1 cellular context compared by ENCODE assay signal in genomic region chr20:3405696-3406358, GRCh38.
TF ChIP-seq lines count a peak whose summit lies in the region.

No MANE protein-coding gene starts in this region.

TF ChIP-seq in HepG2, 621 proteins besides CTCF, POLR2A, EP300 and RAD21 (continued from another document and continues in another):
- TF ChIP-seq MNT (IDR thresholded peaks at IDR 0.05) (peak; percentile 41; the same call in 1 of the 2 replicates), MIXL1 (CRISPR knock-in tag; IDR thresholded peaks at IDR 0.05) (0 out of 2 replicates have a peak, but pooled peaks have one; percentile 23), NFRKB (IDR thresholded peaks at IDR 0.05) (no peak), ZNF367 (CRISPR knock-in tag; IDR thresholded peaks at IDR 0.05; ENCODE audit: borderline replicate concordance) (no peak), POGK (CRISPR knock-in tag; conservative IDR thresholded peaks at IDR 0.05) (no peak), TGIF2 (CRISPR knock-in tag; IDR thresholded peaks at IDR 0.05) (no peak), DDIT3 (CRISPR knock-in tag; IDR thresholded peaks at IDR 0.05) (no peak), ZNF18 (CRISPR knock-in tag; IDR thresholded peaks at IDR 0.05; ENCODE audit: insufficient replicate concordance) (no peak), HBP1 (CRISPR knock-in tag; IDR thresholded peaks at IDR 0.05; ENCODE audit: low read depth) (no peak), ZFP90 (CRISPR knock-in tag; IDR thresholded peaks at IDR 0.05; ENCODE audit: borderline replicate concordance) (no peak), DMAP1 (CRISPR knock-in tag; IDR thresholded peaks at IDR 0.05) (no peak; the same call in 1 of the 2 replicates), NAIF1 (CRISPR knock-in tag; IDR thresholded peaks at IDR 0.05; ENCODE audit: borderline replicate concordance) (0 out of 2 replicates have a peak, but pooled peaks have one; percentile 18), ZNF143 (CRISPR knock-in tag; IDR thresholded peaks at IDR 0.05) (no peak), DR1 (CRISPR knock-in tag; IDR thresholded peaks at IDR 0.05) (no peak), GATAD2A (CRISPR knock-in tag; IDR thresholded peaks at IDR 0.05) (peak; percentile 12; the same call in 1 of the 2 replicates), CREB1 (IDR thresholded peaks at IDR 0.05) (no peak), CREB1 (CRISPR knock-in tag; IDR thresholded peaks at IDR 0.05) (0 out of 2 replicates have a peak, but pooled peaks have one; percentile 19), ZNF10 (CRISPR knock-in tag; IDR thresholded peaks at IDR 0.05; ENCODE audit: borderline replicate concordance, low read depth) (no peak), ATRX (CRISPR knock-in tag; IDR thresholded peaks at IDR 0.05; ENCODE audit: borderline replicate concordance) (no peak), IRX3 (CRISPR knock-in tag; IDR thresholded peaks at IDR 0.05; ENCODE audit: borderline replicate concordance, low read depth) (no peak), ZNF235 (CRISPR knock-in tag; IDR thresholded peaks at IDR 0.05; ENCODE audit: borderline replicate concordance) (no peak), BRD4 (CRISPR knock-in tag; IDR thresholded peaks at IDR 0.05) (no peak), TBX2 (CRISPR knock-in tag; IDR thresholded peaks at IDR 0.05; ENCODE audit: borderline replicate concordance) (no peak), ZNF850 (CRISPR knock-in tag; conservative IDR thresholded peaks at IDR 0.05) (no peak), SRY (CRISPR knock-in tag; IDR thresholded peaks at IDR 0.05) (no peak), SP140L (CRISPR knock-in tag; IDR thresholded peaks at IDR 0.05; ENCODE audit: borderline replicate concordance) (no peak), AHR (CRISPR knock-in tag; IDR thresholded peaks at IDR 0.05) (no peak), CENPX (CRISPR knock-in tag; IDR thresholded peaks at IDR 0.05) (no peak), GLI4 (CRISPR knock-in tag; IDR thresholded peaks at IDR 0.05; ENCODE audit: borderline replicate concordance) (no peak), ATF6 (CRISPR knock-in tag; conservative IDR thresholded peaks at IDR 0.05) (no peak), ZNF768 (CRISPR knock-in tag; IDR thresholded peaks at IDR 0.05) (no peak), FOXC1 (CRISPR knock-in tag; IDR thresholded peaks at IDR 0.05; ENCODE audit: borderline replicate concordance) (no peak), ZIK1 (CRISPR knock-in tag; IDR thresholded peaks at IDR 0.05; ENCODE audit: borderline replicate concordance, low read depth) (no peak), NFIB (CRISPR knock-in tag; IDR thresholded peaks at IDR 0.05; ENCODE audit: borderline replicate concordance) (no peak), ZNF207 (IDR thresholded peaks at IDR 0.05; ENCODE audit: borderline replicate concordance) (no peak), ZNF260 (CRISPR knock-in tag; IDR thresholded peaks at IDR 0.05; ENCODE audit: borderline replicate concordance, low read depth) (no peak), GRHL1 (CRISPR knock-in tag; conservative IDR thresholded peaks at IDR 0.05) (no peak), AGO1 (IDR thresholded peaks at IDR 0.05; ENCODE audit: low read depth, low read length, poor library complexity, severe bottlenecking) (no peak), ZSCAN25 (CRISPR knock-in tag; IDR thresholded peaks at IDR 0.05) (no peak), REXO4 (CRISPR knock-in tag; IDR thresholded peaks at IDR 0.05; ENCODE audit: borderline replicate concordance) (no peak), FOXA1 (IDR thresholded peaks at IDR 0.05) (no peak), FOXA1 (CRISPR knock-in tag; IDR thresholded peaks at IDR 0.05) (0 out of 2 replicates have a peak, but pooled peaks have one; percentile 1), HDAC1 (CRISPR knock-in tag; IDR thresholded peaks at IDR 0.05) (0 out of 2 replicates have a peak, but pooled peaks have one; percentile 25), KMT2A (CRISPR knock-in tag; IDR thresholded peaks at IDR 0.05) (no peak), ZNF607 (CRISPR knock-in tag; IDR thresholded peaks at IDR 0.05; ENCODE audit: borderline replicate concordance) (no peak)
- TF ChIP-seq, protein P1, sequence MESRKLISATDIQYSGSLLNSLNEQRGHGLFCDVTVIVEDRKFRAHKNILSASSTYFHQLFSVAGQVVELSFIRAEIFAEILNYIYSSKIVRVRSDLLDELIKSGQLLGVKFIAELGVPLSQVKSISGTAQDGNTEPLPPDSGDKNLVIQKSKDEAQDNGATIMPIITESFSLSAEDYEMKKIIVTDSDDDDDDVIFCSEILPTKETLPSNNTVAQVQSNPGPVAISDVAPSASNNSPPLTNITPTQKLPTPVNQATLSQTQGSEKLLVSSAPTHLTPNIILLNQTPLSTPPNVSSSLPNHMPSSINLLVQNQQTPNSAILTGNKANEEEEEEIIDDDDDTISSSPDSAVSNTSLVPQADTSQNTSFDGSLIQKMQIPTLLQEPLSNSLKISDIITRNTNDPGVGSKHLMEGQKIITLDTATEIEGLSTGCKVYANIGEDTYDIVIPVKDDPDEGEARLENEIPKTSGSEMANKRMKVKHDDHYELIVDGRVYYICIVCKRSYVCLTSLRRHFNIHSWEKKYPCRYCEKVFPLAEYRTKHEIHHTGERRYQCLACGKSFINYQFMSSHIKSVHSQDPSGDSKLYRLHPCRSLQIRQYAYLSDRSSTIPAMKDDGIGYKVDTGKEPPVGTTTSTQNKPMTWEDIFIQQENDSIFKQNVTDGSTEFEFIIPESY (CRISPR knock-in tag; IDR thresholded peaks at IDR 0.05) = no peak
- TF ChIP-seq, protein P2, sequence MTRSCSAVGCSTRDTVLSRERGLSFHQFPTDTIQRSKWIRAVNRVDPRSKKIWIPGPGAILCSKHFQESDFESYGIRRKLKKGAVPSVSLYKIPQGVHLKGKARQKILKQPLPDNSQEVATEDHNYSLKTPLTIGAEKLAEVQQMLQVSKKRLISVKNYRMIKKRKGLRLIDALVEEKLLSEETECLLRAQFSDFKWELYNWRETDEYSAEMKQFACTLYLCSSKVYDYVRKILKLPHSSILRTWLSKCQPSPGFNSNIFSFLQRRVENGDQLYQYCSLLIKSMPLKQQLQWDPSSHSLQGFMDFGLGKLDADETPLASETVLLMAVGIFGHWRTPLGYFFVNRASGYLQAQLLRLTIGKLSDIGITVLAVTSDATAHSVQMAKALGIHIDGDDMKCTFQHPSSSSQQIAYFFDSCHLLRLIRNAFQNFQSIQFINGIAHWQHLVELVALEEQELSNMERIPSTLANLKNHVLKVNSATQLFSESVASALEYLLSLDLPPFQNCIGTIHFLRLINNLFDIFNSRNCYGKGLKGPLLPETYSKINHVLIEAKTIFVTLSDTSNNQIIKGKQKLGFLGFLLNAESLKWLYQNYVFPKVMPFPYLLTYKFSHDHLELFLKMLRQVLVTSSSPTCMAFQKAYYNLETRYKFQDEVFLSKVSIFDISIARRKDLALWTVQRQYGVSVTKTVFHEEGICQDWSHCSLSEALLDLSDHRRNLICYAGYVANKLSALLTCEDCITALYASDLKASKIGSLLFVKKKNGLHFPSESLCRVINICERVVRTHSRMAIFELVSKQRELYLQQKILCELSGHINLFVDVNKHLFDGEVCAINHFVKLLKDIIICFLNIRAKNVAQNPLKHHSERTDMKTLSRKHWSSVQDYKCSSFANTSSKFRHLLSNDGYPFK (CRISPR knock-in tag; IDR thresholded peaks at IDR 0.05; ENCODE audit: borderline replicate concordance) = no peak
- TF ChIP-seq, protein P3, sequence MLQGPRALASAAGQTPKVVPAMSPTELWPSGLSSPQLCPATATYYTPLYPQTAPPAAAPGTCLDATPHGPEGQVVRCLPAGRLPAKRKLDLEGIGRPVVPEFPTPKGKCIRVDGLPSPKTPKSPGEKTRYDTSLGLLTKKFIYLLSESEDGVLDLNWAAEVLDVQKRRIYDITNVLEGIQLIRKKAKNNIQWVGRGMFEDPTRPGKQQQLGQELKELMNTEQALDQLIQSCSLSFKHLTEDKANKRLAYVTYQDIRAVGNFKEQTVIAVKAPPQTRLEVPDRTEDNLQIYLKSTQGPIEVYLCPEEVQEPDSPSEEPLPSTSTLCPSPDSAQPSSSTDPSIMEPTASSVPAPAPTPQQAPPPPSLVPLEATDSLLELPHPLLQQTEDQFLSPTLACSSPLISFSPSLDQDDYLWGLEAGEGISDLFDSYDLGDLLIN (CRISPR knock-in tag; IDR thresholded peaks at IDR 0.05; ENCODE audit: borderline replicate concordance) = no peak
- TF ChIP-seq, protein P4, sequence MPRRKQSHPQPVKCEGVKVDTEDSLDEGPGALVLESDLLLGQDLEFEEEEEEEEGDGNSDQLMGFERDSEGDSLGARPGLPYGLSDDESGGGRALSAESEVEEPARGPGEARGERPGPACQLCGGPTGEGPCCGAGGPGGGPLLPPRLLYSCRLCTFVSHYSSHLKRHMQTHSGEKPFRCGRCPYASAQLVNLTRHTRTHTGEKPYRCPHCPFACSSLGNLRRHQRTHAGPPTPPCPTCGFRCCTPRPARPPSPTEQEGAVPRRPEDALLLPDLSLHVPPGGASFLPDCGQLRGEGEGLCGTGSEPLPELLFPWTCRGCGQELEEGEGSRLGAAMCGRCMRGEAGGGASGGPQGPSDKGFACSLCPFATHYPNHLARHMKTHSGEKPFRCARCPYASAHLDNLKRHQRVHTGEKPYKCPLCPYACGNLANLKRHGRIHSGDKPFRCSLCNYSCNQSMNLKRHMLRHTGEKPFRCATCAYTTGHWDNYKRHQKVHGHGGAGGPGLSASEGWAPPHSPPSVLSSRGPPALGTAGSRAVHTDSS (CRISPR knock-in tag; conservative IDR thresholded peaks at IDR 0.05) = no peak
